Comparison of ENCODE assay signal across 31 cellular contexts in the genomic region with DNA sequence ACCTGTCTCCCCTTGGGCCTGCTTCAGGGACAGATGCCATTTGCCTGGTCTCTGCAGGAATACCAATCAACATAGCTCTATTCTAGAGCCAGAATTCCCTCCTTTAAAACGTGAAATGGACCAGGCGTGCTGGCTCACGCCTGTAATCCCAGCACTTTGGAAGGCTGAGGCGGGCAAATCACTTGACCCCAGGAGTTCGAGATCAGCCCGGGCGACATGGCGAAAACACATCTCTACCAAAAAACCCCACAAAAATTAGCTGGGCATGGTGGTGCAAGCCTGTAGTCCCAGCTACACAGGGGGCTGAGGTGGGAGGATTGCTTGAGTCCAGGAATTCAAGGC.
DNase-seq lines count a peak whose midpoint lies in the region; ATAC-seq and TF ChIP-seq lines count a peak whose summit lies in the region.
"Had no signal": no experiment of that assay in that cellular context is flagged by ENCODE, and none has a peak within 500 bp of the region (broad histone marks: within the 10 kb centered on the region; RNA-seq: fewer than 3 reads in every experiment).

No MANE protein-coding gene starts in this region.

- TF ChIP-seq CTCF in Caco-2 (IDR thresholded peaks at IDR 0.05; ENCODE audit: insufficient read depth in 1 of 2, low read depth in 1 of 2, low read length in 1 of 2, severe bottlenecking in 1 of 2, unreplicated experiment in 1 of 2) (no peak), progenitor cell of endocrine pancreas (IDR thresholded peaks at IDR 0.05; ENCODE audit: unreplicated experiment) (no peak)

- H3K27me3 Mint-ChIP-seq in Caco-2 (ENCODE audit: insufficient read depth, unreplicated experiment) (no peaks in the 10 kb centered on the region), progenitor cell of endocrine pancreas (no peaks in the 10 kb centered on the region)
- H3K27me3 Mint-ChIP-seq: CD8-positive, alpha-beta memory T cell; IgD-negative memory B cell had no signal

- POLR2A ChIA-PET in Caco-2 (lab: Charles Lee), result no interaction called here

- DNase-seq in Caco-2 (no peak), cerebellum (ENCODE audit: low spot score) (peak; percentile 19), progenitor cell of endocrine pancreas (ENCODE audit: low spot score, unreplicated experiment) (no peak), SKM-1 treated with dmso at 0.1 percent for 144 hours (lab: John Stamatoyannopoulos, UW; ENCODE audit: unreplicated experiment) (no peak), NCI-H146 treated with DMSO at 0.1 percent for 48 hours (lab: John Stamatoyannopoulos, UW; ENCODE audit: unreplicated experiment) (no peak), right cardiac atrium (no peak), caudate nucleus (lab: John Stamatoyannopoulos, UW) (no peak)
- DNase-seq: 8988T; ACHN; BE2C; Calu3; CD8-positive, alpha-beta memory T cell; DMS79 treated with DMSO at 0.1 percent for 48 hours; GF-D8; HFFc6; MM.1S; NCI-H1048; NCI-H1417; NCI-H1694 treated with DMSO at 0.1 percent for 48 hours; NCI-H2081; NCI-H226; NCI-H510A; NCI-H69; Right ventricle myocardium superior; RPMI8226 had no signal

- peaks cover 8% of the 10 kb centered on the region for H3K4me1 Mint-ChIP-seq in Caco-2 (ENCODE audit: low read depth, unreplicated experiment)
- H3K4me1 Mint-ChIP-seq in progenitor cell of endocrine pancreas (ENCODE audit: low read depth), result peaks cover 48% of the 10 kb centered on the region
- H3K4me1 Mint-ChIP-seq: CD14-positive monocyte; CD8-positive, alpha-beta memory T cell had no signal

- 85% methylated on average over 8 of the region's 8 CpGs for WGBS in right cardiac atrium

- CTCF ChIA-PET in Caco-2 (lab: Charles Lee), result interaction anchor here (0.5 to 1.8 kb wide), 5 partner anchors 19 to 142 kb away, joined by 3 to 10 read pairs (median 3); a partner anchor contains a TSS

- no peaks in the 10 kb centered on the region for H3K9me3 Mint-ChIP-seq in Caco-2 (ENCODE audit: unreplicated experiment)
- no peaks in the 10 kb centered on the region for H3K9me3 Mint-ChIP-seq in progenitor cell of endocrine pancreas (ENCODE audit: low read depth)
- H3K9me3 Mint-ChIP-seq: CD14-positive monocyte; CD8-positive, alpha-beta memory T cell; HFFc6; IgD-negative memory B cell had no signal

- H3K4me3 Mint-ChIP-seq in Caco-2 (ENCODE audit: unreplicated experiment) (no peak overlapping the region), progenitor cell of endocrine pancreas (ENCODE audit: low read depth) (no peak overlapping the region)
- H3K4me3 Mint-ChIP-seq: CD14-positive monocyte; CD8-positive, alpha-beta memory T cell; HFFc6; IgD-negative memory B cell had no signal

- H3K27ac ChIP-seq in layer of hippocampus (ENCODE audit: low read depth, low read length), result peak overlapping the region; percentile 64
- no peak overlapping the region for H3K27ac ChIP-seq in right cardiac atrium (ENCODE audit: low read length)
- H3K27ac ChIP-seq in caudate nucleus (ENCODE audit: low read depth, low read length), result no peak overlapping the region
- H3K27ac ChIP-seq: KMS-11, SJSA1 had no signal

- H3K36me3 Mint-ChIP-seq in Caco-2 (ENCODE audit: insufficient read depth, unreplicated experiment) (no peaks in the 10 kb centered on the region), progenitor cell of endocrine pancreas (ENCODE audit: insufficient read depth) (no peaks in the 10 kb centered on the region)

- H3K9me3 ChIP-seq in Caco-2 (no peaks in the 10 kb centered on the region), right cardiac atrium (ENCODE audit: control insufficient read depth, low read length) (no peaks in the 10 kb centered on the region)
- H3K9me3 ChIP-seq: BE2C, HAP-1, SJSA1 had no signal

- intact Hi-C loops in Caco-2 (cut with micrococcal nuclease; ENCODE audit: unreplicated experiment) (loop anchor here (5.0 kb wide), 2 partner anchors 54 to 74 kb away; no protein-coding TSS in a partner anchor), right cardiac atrium (cut with DNase I) (no loop called here)

- H3K27ac Mint-ChIP-seq in Caco-2 (ENCODE audit: unreplicated experiment) (peak overlapping the region; percentile 36), progenitor cell of endocrine pancreas (peak overlapping the region; percentile 92)
- H3K27ac Mint-ChIP-seq: CD14-positive monocyte; CD8-positive, alpha-beta memory T cell; HFFc6 had no signal

- H3K4me3 ChIP-seq in Caco-2 (ENCODE audit: low read depth, low read length) (no peak overlapping the region), right cardiac atrium (ENCODE audit: low read length) (no peak overlapping the region)
- H3K4me3 ChIP-seq: HAP-1, SJSA1 had no signal

- no peaks in the 10 kb centered on the region for H3K36me3 ChIP-seq in Caco-2 (ENCODE audit: control insufficient read depth, insufficient read depth, low read length)
- H3K36me3 ChIP-seq: BE2C, HAP-1, SJSA1 had no signal

- H3K4me1 ChIP-seq in Caco-2 (peaks cover 35% of the 10 kb centered on the region), right cardiac atrium (ENCODE audit: control insufficient read depth, insufficient read depth, low read length) (no peaks in the 10 kb centered on the region)
- H3K4me1 ChIP-seq: BE2C, SJSA1 had no signal

- BruUV-seq in Caco-2 (replicated peaks; lab: Mats Ljungman, UMichigan), result no TSS peak

- no peaks in the 10 kb centered on the region for H3K27me3 ChIP-seq in Caco-2 (replicated peaks; ENCODE audit: control insufficient read depth, insufficient read depth, low read length)
- H3K27me3 ChIP-seq in layer of hippocampus (ENCODE audit: control insufficient read depth, insufficient read depth, low read length), result no peaks in the 10 kb centered on the region
- no peaks in the 10 kb centered on the region for H3K27me3 ChIP-seq in right cardiac atrium (ENCODE audit: control insufficient read depth, insufficient read depth)
- H3K27me3 ChIP-seq: BE2C, SJSA1 had no signal

- ATAC-seq in right cardiac atrium, result no peak
